Comparison of ENCODE assay signal across 13 cellular contexts in genomic region chr4:182928061-182928460, GRCh38. TPM values are rescaled to one million over a fixed set of nuclear protein-coding genes. Genes with fewer than 3 reads are reported as not detected.
A peak's percentile ranks its signal among the peaks of the same experiment; 100 is the strongest.
DNase-seq lines count a peak whose midpoint lies in the region; ATAC-seq, FAIRE-seq and TF ChIP-seq lines count a peak whose summit lies in the region.
"Had no signal": no experiment of that assay in that cellular context is flagged by ENCODE, and none has a peak within 500 bp of the region (broad histone marks: within the 10 kb centered on the region; RNA-seq: fewer than 3 reads in every experiment).

No MANE protein-coding gene starts in this region.

- POLR2A ChIA-PET in activated CD4-positive, alpha-beta T cell treated with anti-CD3 and anti-CD28 coated beads for 36 hours (lab: Charles Lee), result no interaction called here
- POLR2A ChIA-PET in CD4-positive, alpha-beta T cell (lab: Charles Lee), result no interaction called here

- no peaks in the 10 kb centered on the region for H3K4me1 Mint-ChIP-seq in activated CD4-positive, alpha-beta T cell treated with anti-CD3 and anti-CD28 coated beads for 36 hours
- peaks cover 5% of the 10 kb centered on the region for H3K4me1 Mint-ChIP-seq in CD4-positive, alpha-beta T cell (ENCODE audit: low read depth)
- H3K4me1 Mint-ChIP-seq: naive B cell; stimulated activated memory B cell treated with anti-CD40 and anti-IgM and Interleukin-4, amounts not matched to agents 10 μg/mL and 1 μg/mL and 100 μg/mL, for 72 hours had no signal

- FAIRE-seq in bronchial epithelial cell (lab: Jason Lieb, UNC) (no peak), frontal cortex (lab: Jason Lieb, UNC) (no peak)
- FAIRE-seq: GM12891 had no signal

- H3K36me3 ChIP-seq in Loucy (ENCODE audit: insufficient read depth, low read length) (no peaks in the 10 kb centered on the region), bronchial epithelial cell (ENCODE audit: control insufficient read depth, insufficient read depth, low read length) (no peaks in the 10 kb centered on the region), osteoblast (ENCODE audit: insufficient read depth, low read length) (no peaks in the 10 kb centered on the region)

- no peak for ATAC-seq in activated CD4-positive, alpha-beta T cell treated with anti-CD3 and anti-CD28 coated beads for 36 hours
- no peak for ATAC-seq in CD4-positive, alpha-beta T cell (ENCODE audit: poor library complexity)
- ATAC-seq in HG03196 (IDR thresholded peaks at IDR 0.05; ENCODE audit: unreplicated experiment), result no peak
- ATAC-seq: stimulated activated memory B cell treated with anti-CD40 and anti-IgM and Interleukin-4, amounts not matched to agents 10 μg/mL and 1 μg/mL and 100 μg/mL, for 72 hours; T-cell had no signal

- no peak overlapping the region for H3K4me3 Mint-ChIP-seq in activated CD4-positive, alpha-beta T cell treated with anti-CD3 and anti-CD28 coated beads for 36 hours
- H3K4me3 Mint-ChIP-seq in CD4-positive, alpha-beta T cell, result no peak overlapping the region
- H3K4me3 Mint-ChIP-seq: naive B cell; stimulated activated memory B cell treated with anti-CD40 and anti-IgM and Interleukin-4, amounts not matched to agents 10 μg/mL and 1 μg/mL and 100 μg/mL, for 72 hours; T-cell had no signal

- peak; percentile 29 for DNase-seq in activated CD4-positive, alpha-beta T cell treated with anti-CD3 and anti-CD28 coated beads for 36 hours
- no peak for DNase-seq in activated CD4-positive, alpha-beta T cell treated with anti-CD3 and anti-CD28 coated beads for 48 hours
- DNase-seq in bronchial epithelial cell (ENCODE audit: low read depth) (no peak), osteoblast (ENCODE audit: insufficient read length, low spot score, missing footprints) (no peak), frontal cortex (ENCODE audit: low spot score in 2 of 2) (no peak)
- DNase-seq in CD4-positive, alpha-beta T cell, result no peak
- DNase-seq: naive B cell, NCI-H446 treated with DMSO at 0.1 percent for 48 hours, T-cell had no signal

- H3K36me3 Mint-ChIP-seq in activated CD4-positive, alpha-beta T cell treated with anti-CD3 and anti-CD28 coated beads for 36 hours (ENCODE audit: low read depth), result no peaks in the 10 kb centered on the region
- no peaks in the 10 kb centered on the region for H3K36me3 Mint-ChIP-seq in CD4-positive, alpha-beta T cell (ENCODE audit: low read depth)
- H3K36me3 Mint-ChIP-seq: naive B cell; stimulated activated memory B cell treated with anti-CD40 and anti-IgM and Interleukin-4, amounts not matched to agents 10 μg/mL and 1 μg/mL and 100 μg/mL, for 72 hours; T-cell had no signal

- H3K4me1 ChIP-seq in Loucy (ENCODE audit: insufficient read depth, low read length, poor library complexity, severe bottlenecking), result no peaks in the 10 kb centered on the region
- H3K4me1 ChIP-seq in osteoblast (ENCODE audit: insufficient read depth, low read length), result peaks cover 22% of the 10 kb centered on the region

- TF ChIP-seq CTCF in Loucy (conservative IDR thresholded peaks at IDR 0.05; ENCODE audit: low read length), result peak; percentile 68
- peak; percentile 28 for TF ChIP-seq CTCF in bronchial epithelial cell (IDR thresholded peaks at IDR 0.05; ENCODE audit: insufficient read depth, low read length, severe bottlenecking)
- TF ChIP-seq CTCF in osteoblast (IDR thresholded peaks at IDR 0.05; ENCODE audit: extremely low read depth, low read depth, low read length), result peak; percentile 36
- no peak for TF ChIP-seq CTCF in CD4-positive, alpha-beta T cell (IDR thresholded peaks at IDR 0.05)

- H3K27me3 ChIP-seq in Loucy (ENCODE audit: insufficient read depth, low read length, poor library complexity, severe bottlenecking) (no peaks in the 10 kb centered on the region), bronchial epithelial cell (ENCODE audit: control insufficient read depth, insufficient read depth, low read length) (no peaks in the 10 kb centered on the region), osteoblast (ENCODE audit: insufficient read depth, low read length) (no peaks in the 10 kb centered on the region)
- no peaks in the 10 kb centered on the region for H3K27me3 ChIP-seq in CD4-positive, alpha-beta T cell (ENCODE audit: control insufficient read depth, insufficient read depth, low read length)

- H3K9me2 ChIP-seq in Loucy (replicated peaks; ENCODE audit: low read depth, low read length), result no peaks in the 10 kb centered on the region

- H4K20me1 ChIP-seq in Loucy (ENCODE audit: insufficient read depth, low read length, poor library complexity, severe bottlenecking) (no peaks in the 10 kb centered on the region), osteoblast (ENCODE audit: insufficient read depth, low read length) (no peaks in the 10 kb centered on the region)

- H3K79me2 ChIP-seq in Loucy (ENCODE audit: insufficient read depth, low read length), result no peaks in the 10 kb centered on the region
- no peaks in the 10 kb centered on the region for H3K79me2 ChIP-seq in osteoblast (ENCODE audit: insufficient read depth, low read length)

- CTCF ChIA-PET in activated CD4-positive, alpha-beta T cell treated with anti-CD3 and anti-CD28 coated beads for 36 hours (lab: Charles Lee), result no interaction called here
- CTCF ChIA-PET in CD4-positive, alpha-beta T cell (lab: Charles Lee), result no interaction called here

- H3K9ac ChIP-seq in Loucy (ENCODE audit: low read depth, low read length, poor library complexity, severe bottlenecking), result no peak overlapping the region

- no peak overlapping the region for H3K27ac Mint-ChIP-seq in activated CD4-positive, alpha-beta T cell treated with anti-CD3 and anti-CD28 coated beads for 36 hours
- no peak overlapping the region for H3K27ac Mint-ChIP-seq in CD4-positive, alpha-beta T cell
- H3K27ac Mint-ChIP-seq: naive B cell; stimulated activated memory B cell treated with anti-CD40 and anti-IgM and Interleukin-4, amounts not matched to agents 10 μg/mL and 1 μg/mL and 100 μg/mL, for 72 hours; T-cell had no signal

- no peaks in the 10 kb centered on the region for H3K9me3 Mint-ChIP-seq in activated CD4-positive, alpha-beta T cell treated with anti-CD3 and anti-CD28 coated beads for 36 hours (ENCODE audit: low read depth)
- H3K9me3 Mint-ChIP-seq in CD4-positive, alpha-beta T cell, result no peaks in the 10 kb centered on the region
- H3K9me3 Mint-ChIP-seq: naive B cell; stimulated activated memory B cell treated with anti-CD40 and anti-IgM and Interleukin-4, amounts not matched to agents 10 μg/mL and 1 μg/mL and 100 μg/mL, for 72 hours; T-cell had no signal

- H2AFZ ChIP-seq in Loucy (ENCODE audit: low read length) (peak overlapping the region; percentile 87), osteoblast (ENCODE audit: low read length) (no peak overlapping the region)

- no peak overlapping the region for H3K4me3 ChIP-seq in Loucy (ENCODE audit: low read length, poor library complexity, severe bottlenecking)
- H3K4me3 ChIP-seq in bronchial epithelial cell (ENCODE audit: low read depth, low read length), result no peak overlapping the region
- no peak overlapping the region for H3K4me3 ChIP-seq in osteoblast (ENCODE audit: insufficient read depth, low read length)

- H3K27ac ChIP-seq in osteoblast (ENCODE audit: low read depth, low read length), result peak overlapping the region; percentile 85
- H3K27ac ChIP-seq in CD4-positive, alpha-beta T cell (ENCODE audit: low read depth, low read length), result no peak overlapping the region

- H3K4me2 ChIP-seq in Loucy (ENCODE audit: low read depth, low read length, poor library complexity, severe bottlenecking) (no peak overlapping the region), osteoblast (ENCODE audit: insufficient read depth, low read length) (no peak overlapping the region)

- intact Hi-C loops in activated CD4-positive, alpha-beta T cell treated with anti-CD3 and anti-CD28 coated beads for 36 hours (cut with DNase I, micrococcal nuclease), result loop anchor here in 1 of 2 experiments (10.0 kb wide), 2 partner anchors 443 to 1783 kb away; no protein-coding TSS in a partner anchor
- intact Hi-C loops in CD4-positive, alpha-beta T cell (cut with DNase I, micrococcal nuclease), result loop anchor here in 1 of 2 experiments (2.0 kb wide), 1 partner anchor 1787 kb away; no protein-coding TSS in a partner anchor

- H3K27me3 Mint-ChIP-seq in activated CD4-positive, alpha-beta T cell treated with anti-CD3 and anti-CD28 coated beads for 36 hours, result peaks cover 2% of the 10 kb centered on the region
- H3K27me3 Mint-ChIP-seq in CD4-positive, alpha-beta T cell, result peaks cover 31% of the 10 kb centered on the region

- no peaks in the 10 kb centered on the region for H3K9me3 ChIP-seq in Loucy (ENCODE audit: insufficient read depth, low read depth, low read length)
- H3K9me3 ChIP-seq in osteoblast (ENCODE audit: low read depth, low read length), result no peaks in the 10 kb centered on the region
- no peaks in the 10 kb centered on the region for H3K9me3 ChIP-seq in CD4-positive, alpha-beta T cell (ENCODE audit: control insufficient read depth, low read length)

- H3F3A ChIP-seq in Loucy (ENCODE audit: low read depth), result no peaks in the 10 kb centered on the region

RNA-seq across cellular contexts. Expression of gene DCTD, which starts 10.9 kb away (rescaled TPM):
- total RNA-seq in activated CD4-positive, alpha-beta T cell treated with anti-CD3 and anti-CD28 coated beads for 36 hours, result 100 to 1,000 TPM; 119 to 128 TPM
- total RNA-seq in bronchial epithelial cell, result 102 and 105 TPM in 2 replicates
- total RNA-seq in osteoblast, result 104 and 110 TPM in 2 replicates
- 10 to 100 TPM; 49.4 to 54.3 TPM for total RNA-seq in CD4-positive, alpha-beta T cell
- 24.9 TPM for total RNA-seq in frontal cortex
